In genomic region chr1:121116522-121117297, GRCh38 we compare ENCODE assay signal across 8 cellular contexts.
DNase-seq lines count a peak whose midpoint lies in the region; ATAC-seq and TF ChIP-seq lines count a peak whose summit lies in the region.
"Not testable (repeated sequence)": the region's sequence is repeated elsewhere in the genome, so short reads cannot be mapped to it uniquely, and the experiment has no call there.

No MANE protein-coding gene starts in this region.

- not testable (repeated sequence) for TF ChIP-seq CTCF in RWPE2 (IDR thresholded peaks at IDR 0.05; ENCODE audit: poor library complexity, severe bottlenecking); epithelial cell of esophagus (IDR thresholded peaks at IDR 0.05; ENCODE audit: insufficient read depth, low read depth, low read length, missing control alignments); heart left ventricle (IDR thresholded peaks at IDR 0.05); lung (IDR thresholded peaks at IDR 0.05; ENCODE audit: control extremely low read depth, extremely low read depth); upper lobe of right lung (IDR thresholded peaks at IDR 0.05)

- WGBS in heart left ventricle, 4 donors: 11 to 16% (median 13%) methylated on average over 7 to 42 of the region's 44 CpGs
- 32 to 70% methylated on average over 25 to 40 of the region's 44 CpGs for WGBS in lung, 2 donors

- peak overlapping the region; percentile 21 for H3K4me3 ChIP-seq in RWPE2 (ENCODE audit: severe bottlenecking)
- H3K4me3 ChIP-seq in epithelial cell of esophagus (ENCODE audit: low read length): peak overlapping the region; percentile 22
- peak overlapping the region in 10 of 12 donors; percentile 41 to 60 (median 53) for H3K4me3 ChIP-seq in heart left ventricle
- not testable (repeated sequence) for H3K4me3 ChIP-seq in lung
- H3K4me3 ChIP-seq in skeletal muscle cell (ENCODE audit: low read depth, low read length): peak overlapping the region; percentile 34
- H3K4me3 ChIP-seq in upper lobe of right lung: peak overlapping the region; percentile 42

- not testable (repeated sequence) for H3K36me3 ChIP-seq in RWPE2 (ENCODE audit: low read depth); heart left ventricle; lung (ENCODE audit: control insufficient read depth in 2 of 2, insufficient read depth in 2 of 2, low read length in 2 of 2); upper lobe of right lung

- not testable (repeated sequence) for H3K9me3 ChIP-seq in RWPE2 (ENCODE audit: severe bottlenecking); heart left ventricle; lung (ENCODE audit: control insufficient read depth in 2 of 2, insufficient read depth in 1 of 2, low read length in 1 of 2); upper lobe of right lung

- DNase-seq in G401 (ENCODE audit: low spot score): peak; percentile 39
- DNase-seq in RWPE2 (ENCODE audit: low spot score); lung (ENCODE audit: low spot score); skeletal muscle cell (ENCODE audit: low read depth); upper lobe of right lung: not testable (repeated sequence)
- peak; percentile 29 for DNase-seq in astrocyte of the hippocampus (ENCODE audit: low read depth, low spot score)
- peak; percentile 0 for DNase-seq in epithelial cell of esophagus (ENCODE audit: low read depth)
- DNase-seq in heart left ventricle: peak in 1 of 5 donors; percentile 40

- not testable (repeated sequence) for H3K27me3 ChIP-seq in RWPE2 (ENCODE audit: insufficient read depth, poor library complexity, severe bottlenecking); heart left ventricle; lung (ENCODE audit: control insufficient read depth, insufficient read depth); upper lobe of right lung

- intact Hi-C loops in heart left ventricle (cut with DNase I); upper lobe of right lung (cut with DNase I): not testable (repeated sequence)

- ATAC-seq in RWPE2 (ENCODE audit: low read depth): peak; percentile 24; the same call in 2 of the 3 replicates
- peak; percentile 6 to 44 (median 32) for ATAC-seq in heart left ventricle
- ATAC-seq in lung (ENCODE audit: insufficient read depth, low FRiP score): peak; percentile 11
- ATAC-seq in upper lobe of right lung: peak; percentile 53

- H3K27ac ChIP-seq in RWPE2 (ENCODE audit: poor library complexity, severe bottlenecking); lung (ENCODE audit: low read depth in 1 of 2, low read length in 1 of 2); upper lobe of right lung: not testable (repeated sequence)
- peak overlapping the region in 3 of 12 donors; percentile 32 to 51 (median 50) for H3K27ac ChIP-seq in heart left ventricle

- H3K4me1 ChIP-seq in RWPE2 (ENCODE audit: insufficient read depth, poor library complexity, severe bottlenecking); heart left ventricle; lung (ENCODE audit: control insufficient read depth in 2 of 2, insufficient read depth in 2 of 2, low read length in 2 of 2); upper lobe of right lung: not testable (repeated sequence)

- not testable (repeated sequence) for TF ChIP-seq POLR2A in heart left ventricle (IDR thresholded peaks at IDR 0.05)

- in situ Hi-C loops in G401 (cut with HindIII; ENCODE audit: low sequenced_read_pairs): not testable (repeated sequence)
